Comparison of ENCODE assay signal across 9 cellular contexts in genomic region chr12:6167327-6168280, GRCh38. TPM values are rescaled to one million over a fixed set of nuclear protein-coding genes. Genes with fewer than 3 reads are reported as not detected.
DNase-seq lines count a peak whose midpoint lies in the region; ATAC-seq and TF ChIP-seq lines count a peak whose summit lies in the region.
"Had no signal": no experiment of that assay in that cellular context is flagged by ENCODE, and none has a peak within 500 bp of the region (broad histone marks: within the 10 kb centered on the region; RNA-seq: fewer than 3 reads in every experiment).

No MANE protein-coding gene starts in this region.

- H3K4me1 Mint-ChIP-seq in activated naive CD8-positive, alpha-beta T cell (ENCODE audit: low read depth): peaks cover 47% of the 10 kb centered on the region

- H3K27me3 Mint-ChIP-seq in activated naive CD8-positive, alpha-beta T cell: no peaks in the 10 kb centered on the region

- H3K36me3 ChIP-seq in A673 (ENCODE audit: insufficient read depth, low read length, poor library complexity, severe bottlenecking): no peaks in the 10 kb centered on the region

- DNase-seq in RPMI7951 (ENCODE audit: low read depth) (peak; percentile 97), hepatic stellate cell (ENCODE audit: low spot score) (peak; percentile 86), A673 (ENCODE audit: low spot score) (no peak), NCI-H2107 (lab: John Stamatoyannopoulos, UW) (no peak)
- DNase-seq in stimulated activated CD4-positive, alpha-beta T cell treated with anti-CD3 and anti-CD28 coated beads, Interleukin-2, amount 100 ng/mL, for 24 hours: peak; percentile 65 to 71

- intact Hi-C loops in A673 (cut with micrococcal nuclease; ENCODE audit: unreplicated experiment): no loop called here

- TF ChIP-seq CTCF in A673 (conservative IDR thresholded peaks at IDR 0.05; ENCODE audit: low read depth, low read length): no peak

- ATAC-seq in GM18508 (IDR thresholded peaks at IDR 0.05; ENCODE audit: insufficient read depth, unreplicated experiment): peak; percentile 54
- peak; percentile 75 for ATAC-seq in HG02884 (IDR thresholded peaks at IDR 0.05; ENCODE audit: unreplicated experiment)

- CTCF ChIA-PET in A673 (lab: Charles Lee): interaction anchor here (0.7 kb wide), 1 partner anchor 26 kb away, joined by 5 read pairs; no protein-coding TSS in a partner anchor

- H3K4me1 ChIP-seq in A673 (ENCODE audit: insufficient read depth, low read length, poor library complexity, severe bottlenecking): no peaks in the 10 kb centered on the region

- POLR2A ChIA-PET in A673 (lab: Charles Lee; ENCODE audit: low non-redundant PET): no interaction called here

- H3K4me3 ChIP-seq in A673 (ENCODE audit: low read depth, low read length, poor library complexity, severe bottlenecking): no peak overlapping the region

- no peaks in the 10 kb centered on the region for H3K36me3 Mint-ChIP-seq in activated naive CD8-positive, alpha-beta T cell

- no TSS peak for BruUV-seq in A673 (replicated peaks; lab: Mats Ljungman, UMichigan)

- peak overlapping the region; percentile 97 for H3K27ac Mint-ChIP-seq in activated naive CD8-positive, alpha-beta T cell

- no peaks in the 10 kb centered on the region for H3K9me3 Mint-ChIP-seq in activated naive CD8-positive, alpha-beta T cell (ENCODE audit: low read depth)

- peak overlapping the region; percentile 85 for H3K4me3 Mint-ChIP-seq in activated naive CD8-positive, alpha-beta T cell

- H3K27me3 ChIP-seq in A673 (replicated peaks; ENCODE audit: insufficient read depth, low read depth, low read length, poor library complexity): no peaks in the 10 kb centered on the region

- H3K9me3 ChIP-seq in A673 (ENCODE audit: low read depth, low read length, poor library complexity, severe bottlenecking): no peaks in the 10 kb centered on the region

- no peak overlapping the region for H3K27ac ChIP-seq in A673 (ENCODE audit: low read depth, low read length, poor library complexity, severe bottlenecking)
- H3K27ac ChIP-seq: VCaP had no signal

RNA-seq across cellular contexts. Expression of gene CD9, which starts 32.6 kb away (rescaled TPM):
- 133 and 142 TPM in 2 replicates for total RNA-seq in RPMI7951 (2014; rRNA removed; shearing (Covaris generic))
- total RNA-seq in A673 (2021): 2.8 TPM in 2 replicates

RNA-seq across cellular contexts. Expression of gene VWF, which starts 43.1 kb away (rescaled TPM):
- total RNA-seq in RPMI7951 (2014; rRNA removed; shearing (Covaris generic)): under 0.01 TPM in 1 of 2 replicates, not detected in the other
- not detected in 2 replicates for total RNA-seq in A673 (2021)

Comparison
In these comparisons a context has a peak if more than half of its experiments do, and no peak if none do; other contexts are left out.
1. DNase-seq: peak in RPMI7951 (single experiment), hepatic stellate cell (single experiment) and stimulated activated CD4-positive, alpha-beta T cell treated with anti-CD3 and anti-CD28 coated beads, Interleukin-2, amount 100 ng/mL, for 24 hours (2 of 2); none in A673 (single experiment) and NCI-H2107 (single experiment).
2. RNA of gene CD9, which starts 32.6 kb away (total RNA-seq): 133 to 142 TPM in RPMI7951; 2.8 TPM in A673; every median in the first group is over 10 times any median in the second.